ENCODE assay signal across 1 cellular context in the genomic region with DNA sequence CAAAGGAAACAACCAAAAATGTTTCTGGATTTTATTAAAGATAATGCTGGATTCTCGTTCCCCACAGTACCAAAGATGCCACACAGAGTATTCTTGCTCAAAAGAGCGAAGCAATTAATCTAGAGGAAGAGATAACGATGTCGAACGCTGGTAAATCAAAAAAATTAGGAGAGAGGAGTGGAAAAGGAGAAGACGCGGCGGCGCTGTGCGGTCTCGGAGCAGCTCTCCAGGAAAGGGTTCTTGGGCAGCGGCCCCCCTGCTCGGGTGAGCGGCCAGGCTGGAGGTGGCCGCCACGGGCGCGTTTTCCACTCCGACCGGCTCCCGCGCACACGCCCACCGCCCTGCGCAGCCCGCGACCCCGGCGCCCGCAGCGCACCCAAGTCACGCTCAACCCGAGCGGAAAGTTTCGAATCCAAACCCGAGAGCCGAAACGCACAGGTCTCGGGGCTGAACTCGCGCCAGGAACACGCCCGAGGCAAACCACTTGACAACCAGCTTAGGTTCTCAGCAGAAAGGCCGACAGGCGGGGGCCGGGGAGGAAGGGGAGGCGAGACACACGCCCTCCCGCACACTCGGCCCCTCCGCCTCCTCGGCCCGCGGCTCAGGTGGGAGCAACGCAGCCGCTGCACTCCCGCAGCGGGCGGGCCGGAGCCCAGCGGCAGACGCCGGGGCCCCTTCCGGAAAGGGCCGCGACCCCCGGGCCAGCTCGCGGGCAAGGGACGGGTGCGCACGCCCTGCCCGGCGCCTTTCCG.
TF ChIP-seq lines count a peak whose summit lies in the region.

No MANE protein-coding gene starts in this region.

TF ChIP-seq in GM12878, 131 proteins besides CTCF, POLR2A, EP300 and RAD21 (continued from another document):
- TF ChIP-seq BCL3 (IDR thresholded peaks at IDR 0.05; ENCODE audit: borderline replicate concordance, insufficient read depth, low read depth, low read length, poor library complexity, severe bottlenecking) (no peak), CHD1 (IDR thresholded peaks at IDR 0.05; ENCODE audit: low read depth, low read length) (no peak), NFIC (IDR thresholded peaks at IDR 0.05; ENCODE audit: low read depth, low read length) (no peak), CHD2 (IDR thresholded peaks at IDR 0.05; ENCODE audit: borderline replicate concordance, low read depth, low read length) (no peak)
TF ChIP-seq in GM12878: peak in this region for 10.
